Comparison of ENCODE assay signal across 16 cellular contexts in genomic region chr3:64459711-64460110, GRCh38.
"Had no signal": no experiment of that assay in that cellular context is flagged by ENCODE, and none has a peak within 500 bp of the region (broad histone marks: within the 10 kb centered on the region; RNA-seq: fewer than 3 reads in every experiment).

No MANE protein-coding gene starts in this region.

- H3K36me3 ChIP-seq: left ventricle myocardium inferior, pancreas, stomach, tibial nerve had no signal

- H3K4me1 ChIP-seq: foreskin keratinocyte, left ventricle myocardium inferior, pancreas had no signal

- H3K27ac ChIP-seq: foreskin keratinocyte, left ventricle myocardium inferior, pancreas, stomach, tibial nerve, VCaP had no signal

- H3K9me3 Mint-ChIP-seq: activated CD4-positive, alpha-beta memory T cell treated with anti-CD3 and anti-CD28 coated beads for 36 hours; activated T-cell treated with anti-CD3 and anti-CD28 coated beads, Interleukin-2, amount 50 U/mL, for 72 hours; central memory CD8-positive, alpha-beta T cell; memory B cell; nephron progenitor cell had no signal

- H3K9me3 ChIP-seq: left ventricle myocardium inferior, pancreas, stomach, tibial nerve had no signal

- ATAC-seq: activated T-cell treated with anti-CD3 and anti-CD28 coated beads, Interleukin-2, amount 50 U/mL, for 72 hours; foreskin keratinocyte; pancreas had no signal

- H3K27ac Mint-ChIP-seq: activated CD4-positive, alpha-beta memory T cell treated with anti-CD3 and anti-CD28 coated beads for 36 hours; activated T-cell treated with anti-CD3 and anti-CD28 coated beads, Interleukin-2, amount 50 U/mL, for 72 hours; memory B cell; nephron progenitor cell had no signal

- DNase-seq: activated CD4-positive, alpha-beta memory T cell treated with anti-CD3 and anti-CD28 coated beads for 36 hours; activated CD8-positive, alpha-beta memory T cell treated with anti-CD3 and anti-CD28 coated beads, Interleukin-2, amount 50 U/mL, for 4 hours; activated naive CD4-positive, alpha-beta T cell; activated T-cell treated with anti-CD3 and anti-CD28 coated beads, Interleukin-2, amount 50 U/mL, for 72 hours; dermis blood vessel endothelial cell; foreskin keratinocyte; left ventricle myocardium inferior; nephron progenitor cell; pancreas; stimulated activated CD4-positive, alpha-beta T cell treated with anti-CD3 and anti-CD28 coated beads, Interleukin-4, amount 100 ng/mL, for 4 hours; stomach; T-helper 9 cell had no signal

- H3K27me3 ChIP-seq: pancreas, stomach, tibial nerve had no signal

- H3K36me3 Mint-ChIP-seq: activated CD4-positive, alpha-beta memory T cell treated with anti-CD3 and anti-CD28 coated beads for 36 hours; memory B cell had no signal

- H3K4me3 ChIP-seq: left ventricle myocardium inferior, pancreas, stomach, tibial nerve had no signal

- H3K4me3 Mint-ChIP-seq: activated CD4-positive, alpha-beta memory T cell treated with anti-CD3 and anti-CD28 coated beads for 36 hours; activated T-cell treated with anti-CD3 and anti-CD28 coated beads, Interleukin-2, amount 50 U/mL, for 72 hours; central memory CD8-positive, alpha-beta T cell; memory B cell; nephron progenitor cell had no signal
